Comparison of ENCODE assay signal across 9 cellular contexts in the genomic region with DNA sequence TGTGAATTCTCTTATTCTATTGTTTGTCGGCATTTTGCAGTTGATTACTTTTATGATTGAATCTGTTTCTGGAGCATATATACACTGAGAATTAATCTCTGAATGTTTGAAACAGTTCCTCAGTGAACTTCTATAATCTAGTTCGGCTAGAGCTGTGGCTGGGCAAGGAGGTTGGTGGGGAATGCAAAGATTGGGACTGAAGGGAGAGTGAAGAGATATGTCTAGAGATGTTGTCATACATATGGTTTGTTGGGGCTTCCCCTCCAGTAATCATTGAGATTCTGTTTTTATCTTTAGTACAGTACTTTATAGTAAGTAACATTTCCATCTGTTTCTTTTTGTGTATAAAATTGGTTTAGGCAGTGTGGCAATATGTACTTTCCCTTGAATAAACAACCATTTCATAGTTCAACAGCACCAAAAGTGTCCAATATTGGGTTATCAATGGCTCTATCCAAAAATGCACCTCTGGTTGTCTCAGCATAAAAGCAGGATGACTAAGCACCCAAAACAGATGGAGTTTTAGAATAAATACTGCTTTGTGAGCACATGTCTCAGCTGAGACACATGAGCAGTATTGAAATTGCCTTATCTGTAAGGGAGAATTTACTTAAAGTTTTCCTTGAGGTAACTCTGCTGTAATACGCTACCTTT. TPM values are rescaled to one million over a fixed set of nuclear protein-coding genes. Genes with fewer than 3 reads are reported as not detected.
A peak's percentile ranks its signal among the peaks of the same experiment; 100 is the strongest.
DNase-seq lines count a peak whose midpoint lies in the region; ATAC-seq and TF ChIP-seq lines count a peak whose summit lies in the region.
"Had no signal": no experiment of that assay in that cellular context is flagged by ENCODE, and none has a peak within 500 bp of the region (broad histone marks: within the 10 kb centered on the region; RNA-seq: fewer than 3 reads in every experiment).

No MANE protein-coding gene starts in this region.

- H3K4me1 ChIP-seq in RWPE2 (ENCODE audit: insufficient read depth, poor library complexity, severe bottlenecking) = peaks cover 7% of the 10 kb centered on the region
- peaks cover 76% of the 10 kb centered on the region for H3K4me1 ChIP-seq in psoas muscle
- no peaks in the 10 kb centered on the region for H3K4me1 ChIP-seq in neural progenitor cell

- intact Hi-C loops in psoas muscle (cut with DNase I) = no loop called here

- peaks cover 100% of the 10 kb centered on the region for H3K79me2 ChIP-seq in neural progenitor cell (ENCODE audit: low read depth)

- H3K4me3 ChIP-seq in RWPE2 (ENCODE audit: severe bottlenecking) (no peak overlapping the region), psoas muscle (no peak overlapping the region), neural progenitor cell (no peak overlapping the region)

- ATAC-seq in activated CD4-positive, CD25-positive, alpha-beta regulatory T cell treated with anti-CD3 and anti-CD28 coated beads, Interleukin-2, amount 50 U/mL, for 24 hours = peak; percentile 76 to 78
- ATAC-seq in RWPE2 (ENCODE audit: low read depth) (peak; percentile 58; the same call in 1 of the 3 replicates), psoas muscle (no peak), GM19023 (IDR thresholded peaks at IDR 0.05; ENCODE audit: unreplicated experiment) (no peak)

- H3K27me3 Mint-ChIP-seq in neural progenitor cell (ENCODE audit: insufficient read depth, low read depth) = no peaks in the 10 kb centered on the region

- H3K27me3 ChIP-seq in RWPE2 (ENCODE audit: insufficient read depth, poor library complexity, severe bottlenecking) (no peaks in the 10 kb centered on the region), psoas muscle (ENCODE audit: insufficient read depth in 3 of 3, low read length in 2 of 3) (no peaks in the 10 kb centered on the region), neural progenitor cell (no peaks in the 10 kb centered on the region)

- H3K4me3 Mint-ChIP-seq in neural progenitor cell = no peak overlapping the region

- H3K9ac ChIP-seq in neural progenitor cell = no peak overlapping the region

- no peak overlapping the region for H3K4me2 ChIP-seq in neural progenitor cell

- H3K27ac ChIP-seq in RWPE2 (ENCODE audit: poor library complexity, severe bottlenecking) = no peak overlapping the region
- no peak overlapping the region for H3K27ac ChIP-seq in psoas muscle
- H3K27ac ChIP-seq in neural progenitor cell = no peak overlapping the region

- peaks cover 3% of the 10 kb centered on the region for H3F3A ChIP-seq in neural progenitor cell (ENCODE audit: low read depth)

- no peak for DNase-seq in activated CD4-positive, CD25-positive, alpha-beta regulatory T cell treated with anti-CD3 and anti-CD28 coated beads, Interleukin-2, amount 50 U/mL, for 72 hours
- DNase-seq in RWPE2 (ENCODE audit: low spot score) (no peak), fibroblast of gingiva (ENCODE audit: low read depth) (peak; percentile 57), pons (ENCODE audit: low spot score) (peak; percentile 35), psoas muscle (no peak), neural progenitor cell (ENCODE audit: low spot score) (no peak)
- DNase-seq: NCI-H2081 treated with DMSO at 0.1 percent for 48 hours had no signal

- peaks cover 26% of the 10 kb centered on the region for H3K36me3 Mint-ChIP-seq in neural progenitor cell

- H3K4me1 Mint-ChIP-seq in neural progenitor cell = peaks cover 5% of the 10 kb centered on the region

- no peak overlapping the region for H2AFZ ChIP-seq in neural progenitor cell (replicated peaks)

- no peak for TF ChIP-seq CTCF in RWPE2 (IDR thresholded peaks at IDR 0.05; ENCODE audit: poor library complexity, severe bottlenecking)
- no peak for TF ChIP-seq CTCF in psoas muscle (IDR thresholded peaks at IDR 0.05)
- no peak for TF ChIP-seq CTCF in neural progenitor cell (IDR thresholded peaks at IDR 0.05)

- H4K20me1 ChIP-seq in neural progenitor cell (ENCODE audit: low read depth) = peaks cover 100% of the 10 kb centered on the region

- H3K36me3 ChIP-seq in RWPE2 (ENCODE audit: low read depth) (peaks cover 78% of the 10 kb centered on the region), psoas muscle (ENCODE audit: insufficient read depth in 1 of 2, low read depth in 1 of 2) (peaks cover 0 to 7% of the 10 kb centered on the region in 2 donors), neural progenitor cell (peaks cover 15% of the 10 kb centered on the region)

- H3K9me3 Mint-ChIP-seq in neural progenitor cell = no peaks in the 10 kb centered on the region

- H3K27ac Mint-ChIP-seq in neural progenitor cell = no peak overlapping the region

- WGBS in psoas muscle, 3 donors = 31 to 60% (median 44%) methylated on average over 3 of the region's 3 CpGs

- H3K9me3 ChIP-seq in RWPE2 (ENCODE audit: severe bottlenecking) (no peaks in the 10 kb centered on the region), psoas muscle (no peaks in the 10 kb centered on the region), neural progenitor cell (ENCODE audit: low read depth) (no peaks in the 10 kb centered on the region)

RNA-seq across cellular contexts. Expression of gene WAC, which starts 36.7 kb away (rescaled TPM):
- total RNA-seq in psoas muscle = 10 to 100 TPM; 61.9 to 75.1 (median 65.2) TPM
- polyA plus RNA-seq in psoas muscle = 10 to 100 TPM; 33.9 to 79.9 (median 37.4) TPM
- 138 and 174 TPM in 2 replicates for total RNA-seq in neural progenitor cell (ENCODE audit: low replicate concordance)

Comparison
In these comparisons a context has a peak if more than half of its experiments do, and no peak if none do; other contexts are left out.
1. ATAC-seq: peak in activated CD4-positive, CD25-positive, alpha-beta regulatory T cell treated with anti-CD3 and anti-CD28 coated beads, Interleukin-2, amount 50 U/mL, for 24 hours (2 of 2) and RWPE2 (single experiment); none in psoas muscle (0 of 4) and GM19023 (single experiment).
2. DNase-seq: peak in fibroblast of gingiva (single experiment) and pons (single experiment); none in activated CD4-positive, CD25-positive, alpha-beta regulatory T cell treated with anti-CD3 and anti-CD28 coated beads, Interleukin-2, amount 50 U/mL, for 72 hours (single experiment), RWPE2 (single experiment), psoas muscle (0 of 2) and neural progenitor cell (single experiment).